15 cellular contexts compared by ENCODE assay signal in genomic region chr6:15259766-15260098, GRCh38. TPM values are rescaled to one million over a fixed set of nuclear protein-coding genes. Genes with fewer than 3 reads are reported as not detected.
DNase-seq lines count a peak whose midpoint lies in the region; ATAC-seq and TF ChIP-seq lines count a peak whose summit lies in the region.
"Had no signal": no experiment of that assay in that cellular context is flagged by ENCODE, and none has a peak within 500 bp of the region (broad histone marks: within the 10 kb centered on the region; RNA-seq: fewer than 3 reads in every experiment).

No MANE protein-coding gene starts in this region.

- no peaks in the 10 kb centered on the region for H3K9me3 ChIP-seq in CD8-positive, alpha-beta T cell (ENCODE audit: low read length)
- H3K9me3 ChIP-seq in OCI-LY3 (ENCODE audit: insufficient read depth, low read length) (no peaks in the 10 kb centered on the region), osteoblast (ENCODE audit: low read depth, low read length) (no peaks in the 10 kb centered on the region), right atrium auricular region (no peaks in the 10 kb centered on the region)
- H3K9me3 ChIP-seq: colonic mucosa, thoracic aorta had no signal

- H3K27ac Mint-ChIP-seq in CD8-positive, alpha-beta T cell, result peak overlapping the region; percentile 19
- H3K27ac Mint-ChIP-seq in central memory CD8-positive, alpha-beta T cell (ENCODE audit: low read depth), result peak overlapping the region; percentile 58
- no peak overlapping the region for H3K27ac Mint-ChIP-seq in glutamatergic neuron (ENCODE audit: unreplicated experiment)

- no peaks in the 10 kb centered on the region for H3K36me3 ChIP-seq in CD8-positive, alpha-beta T cell (ENCODE audit: insufficient read depth, low read length)
- H3K36me3 ChIP-seq in OCI-LY3 (replicated peaks; ENCODE audit: low read depth, low read length), result peaks cover 2% of the 10 kb centered on the region
- H3K36me3 ChIP-seq in osteoblast (ENCODE audit: insufficient read depth, low read length), result no peaks in the 10 kb centered on the region
- H3K36me3 ChIP-seq in right atrium auricular region, result no peaks in the 10 kb centered on the region
- H3K36me3 ChIP-seq: colonic mucosa, thoracic aorta had no signal

- no peaks in the 10 kb centered on the region for H3K27me3 Mint-ChIP-seq in CD8-positive, alpha-beta T cell (ENCODE audit: low read depth)
- H3K27me3 Mint-ChIP-seq in central memory CD8-positive, alpha-beta T cell, result no peaks in the 10 kb centered on the region
- peaks cover 2% of the 10 kb centered on the region for H3K27me3 Mint-ChIP-seq in glutamatergic neuron (ENCODE audit: unreplicated experiment)

- intact Hi-C loops in CD8-positive, alpha-beta T cell (cut with DNase I, micrococcal nuclease), result no loop called here

- no peak for DNase-seq in CD8-positive, alpha-beta T cell
- no peak for DNase-seq in central memory CD8-positive, alpha-beta T cell (ENCODE audit: low spot score in 2 of 2)
- no peak for DNase-seq in osteoblast (ENCODE audit: insufficient read length, low spot score, missing footprints)
- DNase-seq in MV-4-11 (lab: John Stamatoyannopoulos, UW), result no peak
- DNase-seq in right atrium auricular region (ENCODE audit: low spot score), result no peak
- DNase-seq in glutamatergic neuron, result no peak
- DNase-seq: colonic mucosa, KBM-7, NCI-H187, NCI-H526 treated with DMSO at 0.1 percent for 48 hours, right cardiac atrium, SHP77 treated with DMSO at 0.1 percent for 48 hours had no signal

- POLR2A ChIA-PET in CD8-positive, alpha-beta T cell (lab: Charles Lee), result interaction anchor here (0.7 to 3.2 kb wide), 3 partner anchors 8 to 10 kb away, joined by 3 to 9 read pairs (median 4); no protein-coding TSS in a partner anchor

- no peak overlapping the region; the same call in 1 of the 2 replicates for H3K9ac ChIP-seq in OCI-LY3 (ENCODE audit: low read length)

- TF ChIP-seq CTCF in CD8-positive, alpha-beta T cell (IDR thresholded peaks at IDR 0.05), result no peak
- TF ChIP-seq CTCF in OCI-LY3 (IDR thresholded peaks at IDR 0.05; ENCODE audit: low read depth, low read length) (no peak), osteoblast (IDR thresholded peaks at IDR 0.05; ENCODE audit: extremely low read depth, low read depth, low read length) (no peak), right atrium auricular region (IDR thresholded peaks at IDR 0.05) (no peak), glutamatergic neuron (IDR thresholded peaks at IDR 0.05; ENCODE audit: partially characterized antibody, unreplicated experiment) (no peak)

- H2AFZ ChIP-seq in OCI-LY3 (ENCODE audit: low read depth, low read length) (no peak overlapping the region), osteoblast (ENCODE audit: low read length) (no peak overlapping the region)

- no peak overlapping the region for H3K4me3 Mint-ChIP-seq in CD8-positive, alpha-beta T cell
- H3K4me3 Mint-ChIP-seq in central memory CD8-positive, alpha-beta T cell, result no peak overlapping the region
- no peak overlapping the region for H3K4me3 Mint-ChIP-seq in glutamatergic neuron (ENCODE audit: unreplicated experiment)

- peaks cover 98% of the 10 kb centered on the region for H3K79me2 ChIP-seq in OCI-LY3 (ENCODE audit: low read length)
- H3K79me2 ChIP-seq in osteoblast (ENCODE audit: insufficient read depth, low read length), result peaks cover 79% of the 10 kb centered on the region

- CTCF ChIA-PET in CD8-positive, alpha-beta T cell (lab: Charles Lee), result interaction anchor here (0.6 kb wide), 1 partner anchor 8 kb away, joined by 3 read pairs; no protein-coding TSS in a partner anchor

- H3K36me3 Mint-ChIP-seq in CD8-positive, alpha-beta T cell, result peaks cover 8% of the 10 kb centered on the region
- H3K36me3 Mint-ChIP-seq in central memory CD8-positive, alpha-beta T cell (ENCODE audit: insufficient read depth), result peaks cover 3% of the 10 kb centered on the region
- H3K36me3 Mint-ChIP-seq in glutamatergic neuron (ENCODE audit: unreplicated experiment), result no peaks in the 10 kb centered on the region

- no peaks in the 10 kb centered on the region for H3K27me3 ChIP-seq in CD8-positive, alpha-beta T cell (ENCODE audit: insufficient read depth, low read length)
- H3K27me3 ChIP-seq in OCI-LY3 (ENCODE audit: low read depth, low read length) (no peaks in the 10 kb centered on the region), osteoblast (ENCODE audit: insufficient read depth, low read length) (no peaks in the 10 kb centered on the region), right atrium auricular region (no peaks in the 10 kb centered on the region)
- H3K27me3 ChIP-seq: colonic mucosa had no signal

- H3K9me3 Mint-ChIP-seq in CD8-positive, alpha-beta T cell, result no peaks in the 10 kb centered on the region
- no peaks in the 10 kb centered on the region for H3K9me3 Mint-ChIP-seq in central memory CD8-positive, alpha-beta T cell
- H3K9me3 Mint-ChIP-seq in glutamatergic neuron (ENCODE audit: unreplicated experiment), result peaks cover 2% of the 10 kb centered on the region

- H3K27ac ChIP-seq in CD8-positive, alpha-beta T cell (ENCODE audit: low read depth, low read length), result no peak overlapping the region
- H3K27ac ChIP-seq in OCI-LY3 (ENCODE audit: low read length) (no peak overlapping the region), osteoblast (ENCODE audit: low read depth, low read length) (peak overlapping the region; percentile 73), right atrium auricular region (no peak overlapping the region)
- H3K27ac ChIP-seq: colonic mucosa, thoracic aorta had no signal

- ATAC-seq in CD8-positive, alpha-beta T cell, result no peak
- no peak for ATAC-seq in central memory CD8-positive, alpha-beta T cell (replicated peaks; ENCODE audit: extremely low read depth, poor library complexity, severe bottlenecking)
- no peak for ATAC-seq in GM21825 (IDR thresholded peaks at IDR 0.05; ENCODE audit: unreplicated experiment)
- ATAC-seq: right cardiac atrium had no signal

- no peak overlapping the region for H3K4me3 ChIP-seq in CD8-positive, alpha-beta T cell (ENCODE audit: low read depth, low read length)
- H3K4me3 ChIP-seq in OCI-LY3 (ENCODE audit: low read length) (0 out of 2 replicates have a peak overlapping the region, but pooled peaks have one; percentile 5), osteoblast (ENCODE audit: insufficient read depth, low read length) (no peak overlapping the region), right atrium auricular region (no peak overlapping the region)
- H3K4me3 ChIP-seq: colonic mucosa, thoracic aorta had no signal

- H3K4me1 Mint-ChIP-seq in CD8-positive, alpha-beta T cell (ENCODE audit: low read depth), result peaks cover 89% of the 10 kb centered on the region
- peaks cover 91% of the 10 kb centered on the region for H3K4me1 Mint-ChIP-seq in central memory CD8-positive, alpha-beta T cell
- peaks cover 56% of the 10 kb centered on the region for H3K4me1 Mint-ChIP-seq in glutamatergic neuron (ENCODE audit: low read depth, unreplicated experiment)

- peaks cover 35% of the 10 kb centered on the region for H4K20me1 ChIP-seq in OCI-LY3 (ENCODE audit: insufficient read depth, low read length)
- H4K20me1 ChIP-seq in osteoblast (ENCODE audit: insufficient read depth, low read length), result peaks cover 48% of the 10 kb centered on the region

- peak overlapping the region; percentile 70 for H3K4me2 ChIP-seq in OCI-LY3 (ENCODE audit: low read length)
- peak overlapping the region; percentile 52 for H3K4me2 ChIP-seq in osteoblast (ENCODE audit: insufficient read depth, low read length)

- peaks cover 79% of the 10 kb centered on the region for H3K4me1 ChIP-seq in CD8-positive, alpha-beta T cell (ENCODE audit: insufficient read depth, low read length)
- H3K4me1 ChIP-seq in OCI-LY3 (ENCODE audit: low read length) (peaks cover 80% of the 10 kb centered on the region), osteoblast (ENCODE audit: insufficient read depth, low read length) (peaks cover 47% of the 10 kb centered on the region), right atrium auricular region (peaks cover 0 to 72% of the 10 kb centered on the region in 2 donors)
- H3K4me1 ChIP-seq: colonic mucosa had no signal

RNA-seq across cellular contexts. Expression of gene JARID2, which starts 13.9 kb away (rescaled TPM):
- 10 to 100 TPM; 30.6 to 31.2 TPM for total RNA-seq in CD8-positive, alpha-beta T cell
- total RNA-seq in osteoblast (8.5 and 10.5 TPM in 2 replicates), right atrium auricular region (1 to 10 TPM; 6.5 to 6.7 TPM), glutamatergic neuron (ENCODE audit: unreplicated experiment) (83.8 TPM)
